20 cellular contexts compared by ENCODE assay signal in genomic region chr12:128381537-128381936, GRCh38.
DNase-seq lines count a peak whose midpoint lies in the region; TF ChIP-seq lines count a peak whose summit lies in the region.
"Had no signal": no experiment of that assay in that cellular context is flagged by ENCODE, and none has a peak within 500 bp of the region (broad histone marks: within the 10 kb centered on the region; RNA-seq: fewer than 3 reads in every experiment).

No MANE protein-coding gene starts in this region.

- H3K27ac ChIP-seq in WERI-Rb-1 (no peak overlapping the region), neural progenitor cell (peak overlapping the region; percentile 53), thyroid gland (no peak overlapping the region)
- H3K27ac ChIP-seq: A549, KMS-11, parathyroid adenoma, Peyer's patch, thoracic aorta had no signal

- H2AFZ ChIP-seq in neural progenitor cell (replicated peaks), result no peak overlapping the region
- H2AFZ ChIP-seq: parathyroid adenoma had no signal

- H3K9me3 ChIP-seq in WERI-Rb-1 (ENCODE audit: severe bottlenecking), result no peaks in the 10 kb centered on the region
- no peaks in the 10 kb centered on the region for H3K9me3 ChIP-seq in neural progenitor cell (ENCODE audit: low read depth)
- no peaks in the 10 kb centered on the region for H3K9me3 ChIP-seq in thyroid gland
- H3K9me3 ChIP-seq: A549, Peyer's patch, thoracic aorta had no signal

- WGBS in thyroid gland, 2 donors, result 21 to 23% methylated on average over 10 to 11 of the region's 11 CpGs

- peak overlapping the region; percentile 77 for H3K4me3 Mint-ChIP-seq in neural progenitor cell
- no peak overlapping the region for H3K4me3 Mint-ChIP-seq in T-helper 2 cell treated with Interferon-gamma antibody and Interleukin-4, amounts not matched to agents 5 μg/mL and 100 μg/mL, for 36 hours
- H3K4me3 Mint-ChIP-seq: activated naive CD8-positive, alpha-beta T cell treated with anti-CD3 and anti-CD28 coated beads, Interleukin-2, amount 10 ng/mL, durations not matched to agents 7 days and 5 days; CD14-positive monocyte; effector memory CD8-positive, alpha-beta T cell had no signal

- DNase-seq in Ammon's horn (ENCODE audit: low spot score), result peak; percentile 90
- DNase-seq in WERI-Rb-1, result peak; percentile 45
- peak in 47 of 51 donors; percentile 8 to 87 (median 53) for DNase-seq in hypothalamus (lab: John Stamatoyannopoulos, UW)
- peak; percentile 81 for DNase-seq in neural progenitor cell (ENCODE audit: low spot score)
- DNase-seq in T-helper 2 cell treated with Interferon-gamma antibody and Interleukin-4, amounts not matched to agents 5 μg/mL and 100 μg/mL, for 36 hours (ENCODE audit: low spot score), result no peak
- DNase-seq in thyroid gland, result no peak
- DNase-seq in OCI-M2 (lab: John Stamatoyannopoulos, UW; ENCODE audit: unreplicated experiment), result no peak
- DNase-seq in hepatic stellate cell (ENCODE audit: low spot score), result no peak
- DNase-seq: activated naive CD8-positive, alpha-beta T cell treated with anti-CD3 and anti-CD28 coated beads, Interleukin-2, amount 10 ng/mL, durations not matched to agents 7 days and 5 days; DMS79; effector memory CD8-positive, alpha-beta T cell; left cardiac atrium; NCI-H2171; Peyer's patch; T-helper 9 cell had no signal

- H3K27me3 Mint-ChIP-seq in neural progenitor cell (ENCODE audit: insufficient read depth, low read depth), result peaks cover 2% of the 10 kb centered on the region
- no peaks in the 10 kb centered on the region for H3K27me3 Mint-ChIP-seq in T-helper 2 cell treated with Interferon-gamma antibody and Interleukin-4, amounts not matched to agents 5 μg/mL and 100 μg/mL, for 36 hours (ENCODE audit: low read depth)
- H3K27me3 Mint-ChIP-seq: activated naive CD8-positive, alpha-beta T cell treated with anti-CD3 and anti-CD28 coated beads, Interleukin-2, amount 10 ng/mL, durations not matched to agents 7 days and 5 days had no signal

- intact Hi-C loops in thyroid gland (cut with DNase I), result no loop called here

- no peaks in the 10 kb centered on the region for H3K36me3 ChIP-seq in WERI-Rb-1
- H3K36me3 ChIP-seq in neural progenitor cell, result no peaks in the 10 kb centered on the region
- H3K36me3 ChIP-seq in thyroid gland, result no peaks in the 10 kb centered on the region
- H3K36me3 ChIP-seq: Peyer's patch, thoracic aorta had no signal

- H3K9ac ChIP-seq in neural progenitor cell, result no peak overlapping the region
- H3K9ac ChIP-seq: KMS-11, parathyroid adenoma had no signal

- H3K79me2 ChIP-seq in neural progenitor cell (ENCODE audit: low read depth), result no peaks in the 10 kb centered on the region
- H3K79me2 ChIP-seq: parathyroid adenoma had no signal

- no peak for TF ChIP-seq POLR2A in thyroid gland (IDR thresholded peaks at IDR 0.05)

- H3K9me3 Mint-ChIP-seq in neural progenitor cell, result peaks cover 14% of the 10 kb centered on the region
- peaks cover 14% of the 10 kb centered on the region for H3K9me3 Mint-ChIP-seq in T-helper 2 cell treated with Interferon-gamma antibody and Interleukin-4, amounts not matched to agents 5 μg/mL and 100 μg/mL, for 36 hours
- H3K9me3 Mint-ChIP-seq: effector memory CD8-positive, alpha-beta T cell had no signal

- H3K4me3 ChIP-seq in WERI-Rb-1 (ENCODE audit: low read depth, low read length), result no peak overlapping the region
- H3K4me3 ChIP-seq in neural progenitor cell, result peak overlapping the region; percentile 35
- H3K4me3 ChIP-seq in thyroid gland (replicated peaks in 1 of 3), result no peak overlapping the region
- H3K4me3 ChIP-seq: A549, Peyer's patch, thoracic aorta had no signal

- H4K20me1 ChIP-seq in neural progenitor cell (ENCODE audit: low read depth), result peaks cover 17% of the 10 kb centered on the region

- H3K4me1 Mint-ChIP-seq in neural progenitor cell, result peaks cover 60% of the 10 kb centered on the region
- H3K4me1 Mint-ChIP-seq in T-helper 2 cell treated with Interferon-gamma antibody and Interleukin-4, amounts not matched to agents 5 μg/mL and 100 μg/mL, for 36 hours (ENCODE audit: low read depth), result no peaks in the 10 kb centered on the region
- H3K4me1 Mint-ChIP-seq: activated naive CD8-positive, alpha-beta T cell treated with anti-CD3 and anti-CD28 coated beads, Interleukin-2, amount 10 ng/mL, durations not matched to agents 7 days and 5 days; CD14-positive monocyte had no signal

- H3K27ac Mint-ChIP-seq in neural progenitor cell, result peak overlapping the region; percentile 99
- no peak overlapping the region for H3K27ac Mint-ChIP-seq in T-helper 2 cell treated with Interferon-gamma antibody and Interleukin-4, amounts not matched to agents 5 μg/mL and 100 μg/mL, for 36 hours
- H3K27ac Mint-ChIP-seq: activated naive CD8-positive, alpha-beta T cell treated with anti-CD3 and anti-CD28 coated beads, Interleukin-2, amount 10 ng/mL, durations not matched to agents 7 days and 5 days; effector memory CD8-positive, alpha-beta T cell had no signal

- H3F3A ChIP-seq in neural progenitor cell (ENCODE audit: low read depth), result peaks cover 41% of the 10 kb centered on the region

- peaks cover 37% of the 10 kb centered on the region for H3K4me1 ChIP-seq in neural progenitor cell
- no peaks in the 10 kb centered on the region for H3K4me1 ChIP-seq in thyroid gland
- H3K4me1 ChIP-seq: A549, parathyroid adenoma, Peyer's patch had no signal

- H3K4me2 ChIP-seq in neural progenitor cell, result peak overlapping the region; percentile 69
- H3K4me2 ChIP-seq: A549, KMS-11 had no signal

- H3K36me3 Mint-ChIP-seq in neural progenitor cell, result peaks cover 40% of the 10 kb centered on the region
- H3K36me3 Mint-ChIP-seq in T-helper 2 cell treated with Interferon-gamma antibody and Interleukin-4, amounts not matched to agents 5 μg/mL and 100 μg/mL, for 36 hours (ENCODE audit: low read depth), result no peaks in the 10 kb centered on the region
- H3K36me3 Mint-ChIP-seq: activated naive CD8-positive, alpha-beta T cell treated with anti-CD3 and anti-CD28 coated beads, Interleukin-2, amount 10 ng/mL, durations not matched to agents 7 days and 5 days; CD14-positive monocyte had no signal

- no peaks in the 10 kb centered on the region for H3K27me3 ChIP-seq in WERI-Rb-1 (ENCODE audit: insufficient read depth, low read depth, severe bottlenecking)
- H3K27me3 ChIP-seq in neural progenitor cell, result peaks cover 78% of the 10 kb centered on the region
- H3K27me3 ChIP-seq in thyroid gland, result no peaks in the 10 kb centered on the region
- H3K27me3 ChIP-seq: Peyer's patch had no signal

- TF ChIP-seq CTCF in WERI-Rb-1 (IDR thresholded peaks at IDR 0.05; ENCODE audit: low read depth, low read length) (peak; percentile 24; the same call in 1 of the 2 replicates), neural progenitor cell (IDR thresholded peaks at IDR 0.05) (no peak), thyroid gland (IDR thresholded peaks at IDR 0.05) (no peak)

Comparison
In these comparisons a context has a peak if more than half of its experiments do, and no peak if none do; other contexts are left out.
1. DNase-seq: peak in Ammon's horn (single experiment), WERI-Rb-1 (single experiment), hypothalamus (47 of 51) and neural progenitor cell (single experiment); none in T-helper 2 cell treated with Interferon-gamma antibody and Interleukin-4, amounts not matched to agents 5 μg/mL and 100 μg/mL, for 36 hours (single experiment), thyroid gland (0 of 2), OCI-M2 (single experiment) and hepatic stellate cell (single experiment).